8 cellular contexts compared by ENCODE assay signal in genomic region chr13:80338781-80339577, GRCh38. TPM values are rescaled to one million over a fixed set of nuclear protein-coding genes. Genes with fewer than 3 reads are reported as not detected.
A peak's percentile ranks its signal among the peaks of the same experiment; 100 is the strongest.
DNase-seq lines count a peak whose midpoint lies in the region; ATAC-seq and TF ChIP-seq lines count a peak whose summit lies in the region.

No MANE protein-coding gene starts in this region.

- peaks cover 4% of the 10 kb centered on the region for H3K36me3 ChIP-seq in smooth muscle cell (ENCODE audit: low read depth)

- peak overlapping the region; percentile 99 for H3K9ac ChIP-seq in smooth muscle cell (ENCODE audit: low read depth)

- under 1% methylated on average over 40 of the region's 40 CpGs for WGBS in smooth muscle cell (ENCODE audit: low lambda C conversion rate)

- H3F3A ChIP-seq in smooth muscle cell (ENCODE audit: low read depth), result peaks cover 32% of the 10 kb centered on the region

- ATAC-seq in HG03159 (IDR thresholded peaks at IDR 0.05; ENCODE audit: unreplicated experiment), result no peak

- H3K4me3 ChIP-seq in choroid plexus epithelial cell (ENCODE audit: low read depth, low read length) (peak overlapping the region; percentile 75), smooth muscle cell (peak overlapping the region; percentile 76)

- H4K20me1 ChIP-seq in smooth muscle cell (ENCODE audit: low read depth), result peaks cover 65% of the 10 kb centered on the region

- peak; percentile 57 for TF ChIP-seq CTCF in choroid plexus epithelial cell (conservative IDR thresholded peaks at IDR 0.05; ENCODE audit: low read depth, low read length)
- peak; percentile 2 for TF ChIP-seq CTCF in smooth muscle cell (IDR thresholded peaks at IDR 0.05; ENCODE audit: borderline replicate concordance, insufficient read depth, poor library complexity, severe bottlenecking)

- H3K4me2 ChIP-seq in smooth muscle cell, result peak overlapping the region; percentile 88

- H3K4me1 ChIP-seq in smooth muscle cell (ENCODE audit: low read depth), result peaks cover 38% of the 10 kb centered on the region

- peak overlapping the region; percentile 98 for H3K27ac ChIP-seq in smooth muscle cell (ENCODE audit: low read depth)

- no peaks in the 10 kb centered on the region for H3K9me3 ChIP-seq in smooth muscle cell (replicated peaks; ENCODE audit: low read depth)

- H2AFZ ChIP-seq in smooth muscle cell (ENCODE audit: low read depth), result no peak overlapping the region

- DNase-seq in D341Med (ENCODE audit: low spot score) (peak; percentile 40), H4 (ENCODE audit: low spot score) (peak; percentile 41), OCI-M1 (lab: John Stamatoyannopoulos, UW) (peak; percentile 91), choroid plexus epithelial cell (ENCODE audit: low read depth) (peak; percentile 87), kidney glomerular epithelial cell (lab: John Stamatoyannopoulos, UW) (peak; percentile 90), smooth muscle cell (lab: John Stamatoyannopoulos, UW; ENCODE audit: unreplicated experiment) (peak; percentile 57), HPDE6-E6E7 (ENCODE audit: extremely low spot score) (no peak)

- H3K79me2 ChIP-seq in smooth muscle cell (ENCODE audit: low read depth), result peaks cover 68% of the 10 kb centered on the region

- no peaks in the 10 kb centered on the region for H3K27me3 ChIP-seq in smooth muscle cell (ENCODE audit: low read depth)

RNA-seq across cellular contexts. Expression of gene SPRY2, which starts 1.9 kb away (rescaled TPM):
- 4.6 and 5.6 TPM in 2 replicates for total RNA-seq in H4 (2014; rRNA removed; shearing (Covaris generic))
- total RNA-seq in smooth muscle cell, result 92.6 and 103 TPM in 2 replicates
- 114 and 154 TPM in 2 replicates for polyA plus RNA-seq in smooth muscle cell

Comparison
In these comparisons a context has a peak if more than half of its experiments do, and no peak if none do; other contexts are left out.
1. RNA of gene SPRY2, which starts 1.9 kb away (total RNA-seq): 92.6 to 103 TPM in smooth muscle cell; 4.6 to 5.6 TPM in H4; every median in the first group is over 10 times any median in the second.